ENCODE assay signal across 8 cellular contexts in genomic region chr5:71887680-71888079, GRCh38.
A peak's percentile ranks its signal among the peaks of the same experiment; 100 is the strongest.
DNase-seq lines count a peak whose midpoint lies in the region; ATAC-seq and TF ChIP-seq lines count a peak whose summit lies in the region.

No MANE protein-coding gene starts in this region.

- WGBS in transverse colon (ENCODE audit: low coverage in 1 of 2), 2 donors = 66 to 100% methylated on average over 1 to 2 of the region's 2 CpGs

- H3K4me3 ChIP-seq in transverse colon = no peak overlapping the region

- no peak overlapping the region for H3K27ac ChIP-seq in transverse colon

- H3K36me3 ChIP-seq in transverse colon = no peaks in the 10 kb centered on the region

- no peaks in the 10 kb centered on the region for H3K4me1 ChIP-seq in transverse colon

- ATAC-seq in GM19463 (IDR thresholded peaks at IDR 0.05; ENCODE audit: unreplicated experiment) (peak; percentile 97), HG03439 (IDR thresholded peaks at IDR 0.05; ENCODE audit: unreplicated experiment) (peak; percentile 97)

- in situ Hi-C loops in transverse colon (cut with MboI; ENCODE audit: low pct_ligation_motif_present in 1 of 4, low pct_unique_long_range_greater_than_20kb in 1 of 4, low sequenced_read_pairs in 3 of 4) = no loop called here

- peak; percentile 15 for DNase-seq in NCI-H2196 (lab: John Stamatoyannopoulos, UW; ENCODE audit: unreplicated experiment)
- no peak for DNase-seq in NCI-H2196 treated with DMSO at 0.1 percent for 48 hours (lab: John Stamatoyannopoulos, UW; ENCODE audit: unreplicated experiment)
- peak; percentile 73 for DNase-seq in RPMI8226
- peak; percentile 59 to 71 for DNase-seq in erythroblast (lab: John Stamatoyannopoulos, UW)
- peak; percentile 40 for DNase-seq in pulmonary artery endothelial cell (ENCODE audit: low read depth, low spot score)
- no peak for DNase-seq in transverse colon

- TF ChIP-seq CTCF in transverse colon (IDR thresholded peaks at IDR 0.05) = no peak

- H3K9me3 ChIP-seq in transverse colon = no peaks in the 10 kb centered on the region

- intact Hi-C loops in transverse colon (cut with DNase I; ENCODE audit: low total_unique reads) = no loop called here

- no peak for TF ChIP-seq POLR2A in erythroblast (IDR thresholded peaks at IDR 0.05; ENCODE audit: low read length)
- TF ChIP-seq POLR2A in transverse colon (IDR thresholded peaks at IDR 0.05) = no peak

- no peak for TF ChIP-seq EP300 in transverse colon (IDR thresholded peaks at IDR 0.05; ENCODE audit: low read depth)

- H3K27me3 ChIP-seq in transverse colon = no peaks in the 10 kb centered on the region

Comparison
In these comparisons a context has a peak if more than half of its experiments do, and no peak if none do; other contexts are left out.
1. DNase-seq: peak in NCI-H2196 (single experiment), RPMI8226 (single experiment), erythroblast (2 of 2) and pulmonary artery endothelial cell (single experiment); none in NCI-H2196 treated with DMSO at 0.1 percent for 48 hours (single experiment) and transverse colon (single experiment).